ENCODE assay signal across 22 cellular contexts in the genomic region with DNA sequence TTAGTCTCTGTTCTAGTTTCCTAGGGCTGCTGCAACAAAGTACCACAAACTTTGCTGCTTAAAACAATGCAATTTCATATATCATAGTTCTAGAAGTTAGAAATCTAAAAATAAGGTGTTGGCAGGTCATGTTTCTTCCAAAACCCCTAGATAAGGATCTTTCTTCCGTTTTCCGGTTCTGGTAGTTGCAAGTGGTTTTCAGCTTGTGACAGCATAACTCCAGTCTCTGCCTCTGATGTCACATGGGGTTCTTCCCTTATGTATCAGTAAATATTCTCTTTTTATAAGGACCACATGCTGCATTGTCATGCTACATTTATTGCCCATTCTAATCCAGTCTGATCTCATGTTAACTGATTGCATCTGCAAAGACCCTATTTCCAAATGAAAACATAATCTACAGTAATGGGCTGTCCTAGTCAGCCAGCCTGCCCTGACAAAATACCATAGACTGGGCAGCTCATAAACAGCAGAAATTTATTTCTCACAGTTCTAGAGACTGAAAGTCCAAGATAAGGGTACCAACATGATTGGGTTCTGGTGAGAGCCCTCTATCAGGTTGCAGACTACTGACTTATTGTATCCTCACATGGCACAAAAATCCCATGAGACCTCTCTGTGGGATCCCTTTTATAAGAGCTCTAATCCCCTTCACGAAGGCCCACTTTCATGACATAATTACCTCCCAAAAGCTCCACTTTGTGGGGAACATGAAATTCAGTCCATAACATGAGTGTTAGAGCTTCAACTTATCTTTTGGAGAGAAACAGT.
"Had no signal": no experiment of that assay in that cellular context is flagged by ENCODE, and none has a peak within 500 bp of the region (broad histone marks: within the 10 kb centered on the region; RNA-seq: fewer than 3 reads in every experiment).

No MANE protein-coding gene starts in this region.

- H3K27ac Mint-ChIP-seq: activated naive CD4-positive, alpha-beta T cell treated with anti-CD3 and anti-CD28 coated beads, Interleukin-2, amount 50 U/mL, for 24 hours; natural killer cell treated with Interleukin-12 subunit alpha and Interleukin-12 subunit beta and Interleukin-15 and Interleukin-18, amount 100 ng/mL, for 72 hours had no signal

- H3K36me3 Mint-ChIP-seq: activated naive CD4-positive, alpha-beta T cell treated with anti-CD3 and anti-CD28 coated beads, Interleukin-2, amount 50 U/mL, for 24 hours; natural killer cell treated with Interleukin-12 subunit alpha and Interleukin-12 subunit beta and Interleukin-15 and Interleukin-18, amount 100 ng/mL, for 72 hours had no signal

- H3K4me2 ChIP-seq: hepatocyte had no signal

- H3K9me3 Mint-ChIP-seq: activated naive CD4-positive, alpha-beta T cell treated with anti-CD3 and anti-CD28 coated beads, Interleukin-2, amount 50 U/mL, for 24 hours had no signal

- H3K4me3 ChIP-seq: adrenal gland, ascending aorta, hepatocyte, left lung, pancreas, psoas muscle, right atrium auricular region, spleen, upper lobe of left lung had no signal

- H3K27ac ChIP-seq: adrenal gland, ascending aorta, hepatocyte, left lung, neutrophil, pancreas, psoas muscle, right atrium auricular region, spleen, upper lobe of left lung had no signal

- H3K27me3 ChIP-seq: adrenal gland, ascending aorta, hepatocyte, left lung, neutrophil, pancreas, right atrium auricular region, spleen, upper lobe of left lung had no signal

- H3K79me2 ChIP-seq: hepatocyte had no signal

- H3K4me3 Mint-ChIP-seq: activated naive CD4-positive, alpha-beta T cell treated with anti-CD3 and anti-CD28 coated beads, Interleukin-2, amount 50 U/mL, for 24 hours; natural killer cell treated with Interleukin-12 subunit alpha and Interleukin-12 subunit beta and Interleukin-15 and Interleukin-18, amount 100 ng/mL, for 72 hours had no signal

- H3K27me3 Mint-ChIP-seq: activated naive CD4-positive, alpha-beta T cell treated with anti-CD3 and anti-CD28 coated beads, Interleukin-2, amount 50 U/mL, for 24 hours; natural killer cell treated with Interleukin-12 subunit alpha and Interleukin-12 subunit beta and Interleukin-15 and Interleukin-18, amount 100 ng/mL, for 72 hours had no signal

- DNase-seq: activated CD4-positive, alpha-beta T cell treated with anti-CD3 and anti-CD28 coated beads, Interleukin-2, amount 50 U/mL, for 48 hours; activated effector memory CD4-positive, alpha-beta T cell treated with anti-CD3 and anti-CD28 coated beads, Interleukin-2, amount 50 U/mL, for 16 hours; activated T-cell treated with anti-CD3 and anti-CD28 coated beads for 4 hours; adrenal gland; central memory CD4-positive, alpha-beta T cell; effector memory CD4-positive, alpha-beta T cell; foreskin melanocyte; kidney glomerular epithelial cell; left lung; pancreas; psoas muscle; spleen; stimulated activated CD4-positive, alpha-beta T cell treated with anti-CD3 and anti-CD28 coated beads, Interleukin-4, amount 100 ng/mL, for 24 hours; stimulated activated naive CD4-positive, alpha-beta T cell treated with Interleukin-2 at 50 U/mL for 16 hours; T-helper 9 cell; upper lobe of left lung had no signal

- H3K4me1 ChIP-seq: adrenal gland, left lung, pancreas, psoas muscle, right atrium auricular region, spleen, upper lobe of left lung had no signal

- H3K36me3 ChIP-seq: adrenal gland, ascending aorta, left lung, neutrophil, pancreas, right atrium auricular region, spleen, upper lobe of left lung had no signal
